In the genomic region with DNA sequence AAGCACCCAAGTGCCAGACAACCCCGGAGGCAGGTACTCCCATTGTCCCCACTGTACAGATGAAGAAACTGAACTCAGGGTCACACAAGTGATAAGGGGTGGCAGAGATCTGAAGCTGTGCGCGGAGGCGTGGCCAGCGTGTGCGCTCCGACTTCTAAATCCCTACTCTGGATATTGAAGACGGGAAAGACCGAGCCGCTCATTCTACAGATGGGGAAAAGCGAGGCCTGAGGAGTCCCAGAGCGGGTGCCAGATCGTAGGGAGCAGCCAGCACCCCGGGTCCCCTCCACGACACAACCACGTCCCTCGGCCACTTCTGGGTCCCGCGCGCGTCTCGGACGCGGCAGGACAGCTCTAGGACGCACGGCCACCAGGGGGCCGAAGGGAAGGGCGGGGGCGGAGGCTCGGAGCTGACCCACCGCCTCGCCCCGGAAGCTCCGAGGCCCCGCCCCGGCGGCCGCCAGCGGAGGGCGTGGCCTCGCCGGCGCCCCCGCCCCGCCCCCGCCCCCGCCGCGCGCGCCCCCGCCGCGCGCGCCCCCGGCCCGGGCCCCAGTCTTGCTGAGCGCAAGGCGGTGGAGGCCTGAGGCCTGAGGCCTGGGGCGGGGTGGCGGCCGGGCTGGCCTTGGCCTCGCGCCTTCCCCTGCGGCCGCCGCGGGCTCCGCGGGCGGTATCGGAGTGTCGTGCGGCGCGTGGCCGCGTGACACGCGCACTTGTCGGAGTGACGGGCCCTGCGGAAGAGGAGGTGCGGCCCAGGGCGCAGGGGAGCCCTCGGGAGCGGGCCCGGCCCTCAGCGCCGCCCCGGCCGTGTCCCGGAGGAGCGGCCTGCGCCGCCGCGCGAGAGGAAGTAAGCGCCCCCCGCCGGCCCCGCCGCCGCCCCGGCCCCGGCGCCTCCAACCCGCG, we compare ENCODE assay signal across 8 cellular contexts. TPM values are rescaled to one million over a fixed set of nuclear protein-coding genes. Genes with fewer than 3 reads are reported as not detected.
DNase-seq lines count a peak whose midpoint lies in the region; ATAC-seq and TF ChIP-seq lines count a peak whose summit lies in the region.

A gene with protein sequence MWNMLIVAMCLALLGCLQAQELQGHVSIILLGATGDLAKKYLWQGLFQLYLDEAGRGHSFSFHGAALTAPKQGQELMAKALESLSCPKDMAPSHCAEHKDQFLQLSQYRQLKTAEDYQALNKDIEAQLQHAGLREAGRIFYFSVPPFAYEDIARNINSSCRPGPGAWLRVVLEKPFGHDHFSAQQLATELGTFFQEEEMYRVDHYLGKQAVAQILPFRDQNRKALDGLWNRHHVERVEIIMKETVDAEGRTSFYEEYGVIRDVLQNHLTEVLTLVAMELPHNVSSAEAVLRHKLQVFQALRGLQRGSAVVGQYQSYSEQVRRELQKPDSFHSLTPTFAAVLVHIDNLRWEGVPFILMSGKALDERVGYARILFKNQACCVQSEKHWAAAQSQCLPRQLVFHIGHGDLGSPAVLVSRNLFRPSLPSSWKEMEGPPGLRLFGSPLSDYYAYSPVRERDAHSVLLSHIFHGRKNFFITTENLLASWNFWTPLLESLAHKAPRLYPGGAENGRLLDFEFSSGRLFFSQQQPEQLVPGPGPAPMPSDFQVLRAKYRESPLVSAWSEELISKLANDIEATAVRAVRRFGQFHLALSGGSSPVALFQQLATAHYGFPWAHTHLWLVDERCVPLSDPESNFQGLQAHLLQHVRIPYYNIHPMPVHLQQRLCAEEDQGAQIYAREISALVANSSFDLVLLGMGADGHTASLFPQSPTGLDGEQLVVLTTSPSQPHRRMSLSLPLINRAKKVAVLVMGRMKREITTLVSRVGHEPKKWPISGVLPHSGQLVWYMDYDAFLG (plus strand): TSS at position 552 of the 900 bp plus-strand sequence. CDS start 10,161 bp downstream, outside the sequence.

- H3K27ac Mint-ChIP-seq in T-cell, result peak within 1 kb of the TSS; percentile 96 to 97

- H3K36me3 Mint-ChIP-seq in T-cell, result no peaks in the 10 kb centered on the region

- TF ChIP-seq POLR2A in prostate gland (IDR thresholded peaks at IDR 0.05), result peak; percentile 77

- H3K9me3 ChIP-seq in KOPT-K1 (ENCODE audit: insufficient read depth, low read length, poor library complexity, severe bottlenecking) (no peaks in the 10 kb centered on the region), heart right ventricle (no peaks in the 10 kb centered on the region), prostate gland (no peaks in the 10 kb centered on the region)

- H3K27me3 ChIP-seq in heart right ventricle (no peaks in the 10 kb centered on the region), prostate gland (replicated peaks; ENCODE audit: insufficient read depth) (no peaks in the 10 kb centered on the region)

- H3K9me3 Mint-ChIP-seq in T-cell, result no peaks in the 10 kb centered on the region

- peak; percentile 68 to 84 (median 71) for TF ChIP-seq CTCF in heart right ventricle (IDR thresholded peaks at IDR 0.05)
- peak; percentile 47 to 94 (median 77) for TF ChIP-seq CTCF in prostate gland (IDR thresholded peaks at IDR 0.05)

- H3K4me3 Mint-ChIP-seq in T-cell, result peak within 1 kb of the TSS; percentile 91 to 96 (median 92)

- POLR2A ChIA-PET in T-cell (lab: Charles Lee), result interaction anchor here in 1 of 2 donors (0.7 kb wide), 2 partner anchors 14 to 501 kb away, joined by 6 to 11 read pairs; no protein-coding TSS in a partner anchor

- DNase-seq in GM03348 (ENCODE audit: low spot score), result peak; percentile 99
- DNase-seq in T-cell, result peak; percentile 38 to 77 (median 62)
- DNase-seq in heart right ventricle, result peak; percentile 86 to 91
- peak; percentile 73 for DNase-seq in prostate gland (ENCODE audit: low spot score)
- peak; percentile 84 for DNase-seq in ureter (ENCODE audit: low spot score)

- H3K4me1 ChIP-seq in heart right ventricle (peaks cover 2 to 65% (median 54%) of the 10 kb centered on the region in 9 donors), prostate gland (replicated peaks) (peaks cover 30% of the 10 kb centered on the region)

- H3K36me3 ChIP-seq in KOPT-K1 (ENCODE audit: insufficient read depth, low read length) (no peaks in the 10 kb centered on the region), heart right ventricle (no peaks in the 10 kb centered on the region), prostate gland (no peaks in the 10 kb centered on the region)

- CTCF ChIA-PET in T-cell (lab: Charles Lee), result interaction anchor here in 1 of 2 donors (1.0 kb wide), 1 partner anchor 191 kb away, joined by 3 read pairs; no protein-coding TSS in a partner anchor

- peak within 1 kb of the TSS; percentile 76 for H3K27ac ChIP-seq in KOPT-K1 (ENCODE audit: low read depth, low read length, poor library complexity, severe bottlenecking)
- peak within 1 kb of the TSS; percentile 99 for H3K27ac ChIP-seq in adipose tissue (ENCODE audit: low read depth, low read length)
- H3K27ac ChIP-seq in heart right ventricle, result peak within 1 kb of the TSS; percentile 91 to 99 (median 95)
- peak within 1 kb of the TSS; percentile 87 to 92 for H3K27ac ChIP-seq in prostate gland

- intact Hi-C loops in heart right ventricle (cut with DNase I) (loop anchor here in 2 of 10 donors (1.0 to 2.0 kb wide), 2 partner anchors 18 to 257 kb away; no protein-coding TSS in a partner anchor), prostate gland (cut with DNase I) (no loop called here)

- peak; percentile 67 for ATAC-seq in GM21723 (IDR thresholded peaks at IDR 0.05; ENCODE audit: unreplicated experiment)
- ATAC-seq in T-cell (replicated peaks in 1 of 4), result peak; percentile 85 to 88 (median 86)
- peak; percentile 71 to 89 (median 82) for ATAC-seq in heart right ventricle

- H3K27me3 Mint-ChIP-seq in T-cell, result no peaks in the 10 kb centered on the region

- H3K4me3 ChIP-seq in heart right ventricle (peak within 1 kb of the TSS; percentile 40 to 78 (median 66)), prostate gland (peak within 1 kb of the TSS; percentile 60 to 67)

- peaks cover 31 to 36% (median 35%) of the 10 kb centered on the region in 3 donors for H3K4me1 Mint-ChIP-seq in T-cell

- 0 to 1% (median 1%) methylated on average over 58 to 103 of the region's 111 CpGs for WGBS in adipose tissue, 3 donors
- WGBS in heart right ventricle, 2 donors, result 1 to 4% methylated on average over 64 to 108 of the region's 111 CpGs
- 5% methylated on average over 20 of the region's 111 CpGs for WGBS in prostate gland

RNA-seq across cellular contexts. Expression of the gene that starts here (rescaled TPM):
- total RNA-seq in T-cell (10 to 100 TPM; 17.6 to 26.5 (median 23.9) TPM), heart right ventricle (10 to 100 TPM; 22.3 to 45.0 (median 29.3) TPM), prostate gland (10 to 100 TPM; 52.8 to 88.8 TPM), ureter (70.7 TPM)
- polyA plus RNA-seq in adipose tissue (10 to 100 TPM; 12.5 to 28.0 (median 19.3) TPM), heart right ventricle (10 to 100 TPM in 1 of 2 donors, 1 to 10 TPM in 1; 5.7 to 17.1 TPM)

Comparison
In these comparisons a context has a peak if more than half of its experiments do, and no peak if none do; other contexts are left out.
1. Peak in every context shown above with its lines: DNase-seq, ATAC-seq, H3K4me3 ChIP-seq and H3K27ac ChIP-seq.